In the genomic region with DNA sequence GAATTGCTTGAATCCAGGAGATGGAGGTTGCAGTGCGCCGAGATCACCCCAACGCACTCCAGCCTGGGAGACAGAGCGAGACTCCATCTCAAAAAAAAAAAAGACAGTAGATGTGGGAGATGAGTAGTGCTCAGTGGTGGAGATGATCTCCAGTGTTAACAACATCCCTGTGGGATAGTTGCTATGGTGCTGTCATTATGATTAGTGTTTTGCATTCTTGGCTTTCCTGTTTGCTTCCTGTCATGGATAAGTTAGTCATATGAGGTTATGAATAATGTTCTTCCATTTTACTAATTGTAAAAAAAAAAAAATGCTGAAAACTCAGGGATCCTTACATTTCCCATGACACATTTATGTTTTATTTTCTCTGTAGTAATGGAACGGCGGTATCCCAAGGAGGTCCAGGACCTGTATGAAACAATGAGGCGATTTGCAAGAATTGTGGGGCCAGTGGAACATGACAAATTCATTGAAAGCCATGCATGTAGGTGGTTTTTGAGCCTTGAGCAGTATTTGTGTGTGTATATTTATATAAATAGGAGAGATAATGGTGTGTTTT, we compare ENCODE assay signal across 15 cellular contexts. TPM values are rescaled to one million over a fixed set of nuclear protein-coding genes. Genes with fewer than 3 reads are reported as not detected.
DNase-seq lines count a peak whose midpoint lies in the region; ATAC-seq, FAIRE-seq and TF ChIP-seq lines count a peak whose summit lies in the region.
"Had no signal": no experiment of that assay in that cellular context is flagged by ENCODE, and none has a peak within 500 bp of the region (broad histone marks: within the 10 kb centered on the region; RNA-seq: fewer than 3 reads in every experiment).

No MANE protein-coding gene starts in this region.

- DNase-seq in EL (peak; percentile 76), PC-3 (peak; percentile 57), dermis blood vessel endothelial cell (peak; percentile 91), keratinocyte (ENCODE audit: low read depth, low spot score) (no peak), NCI-H82 treated with DMSO at 0.1 percent for 48 hours (lab: John Stamatoyannopoulos, UW; ENCODE audit: unreplicated experiment) (no peak), DMS153 treated with DMSO at 0.1 percent for 48 hours (lab: John Stamatoyannopoulos, UW; ENCODE audit: unreplicated experiment) (no peak)
- no peak for DNase-seq in stimulated activated CD4-positive, alpha-beta T cell treated with anti-CD3 and anti-CD28 coated beads, Interleukin-2, amount 100 ng/mL, for 48 hours
- DNase-seq: activated gamma-delta T cell treated with Interleukin-2 at 50 U/mL for 16 hours; BE2C; glutamatergic neuron; kidney; NCI-H1092 treated with DMSO at 0.1 percent for 48 hours; stimulated activated naive CD4-positive, alpha-beta T cell treated with Interleukin-2 at 50 U/mL for 16 hours had no signal

- H3K9me1 ChIP-seq in keratinocyte (ENCODE audit: control insufficient read depth, extremely low read depth, insufficient read depth, low read length), result no peaks in the 10 kb centered on the region

- H3K79me2 ChIP-seq in PC-3 (ENCODE audit: low read length) (no peaks in the 10 kb centered on the region), keratinocyte (ENCODE audit: control insufficient read depth, insufficient read depth, low read length) (no peaks in the 10 kb centered on the region)

- H3K27ac ChIP-seq in PC-3 (ENCODE audit: low read length), result peak overlapping the region; percentile 68
- peak overlapping the region; percentile 27 for H3K27ac ChIP-seq in keratinocyte (ENCODE audit: control insufficient read depth, insufficient read depth, low read length)

- H3K4me2 ChIP-seq in PC-3 (ENCODE audit: low read length) (no peak overlapping the region), keratinocyte (ENCODE audit: control insufficient read depth, extremely low read depth, insufficient read depth, low read depth, low read length) (no peak overlapping the region)

- ATAC-seq in PC-3 (peak; percentile 76), HG03139 (IDR thresholded peaks at IDR 0.05; ENCODE audit: unreplicated experiment) (no peak)

- H4K20me1 ChIP-seq in PC-3 (ENCODE audit: low read length) (no peaks in the 10 kb centered on the region), keratinocyte (ENCODE audit: control insufficient read depth, extremely low read depth, insufficient read depth, low read length) (no peaks in the 10 kb centered on the region)

- no peaks in the 10 kb centered on the region for H3K9me2 ChIP-seq in PC-3 (replicated peaks; ENCODE audit: low read length)

- no peaks in the 10 kb centered on the region for H3F3A ChIP-seq in PC-3 (ENCODE audit: low read length, unreplicated experiment)

- FAIRE-seq in keratinocyte (lab: Jason Lieb, UNC), result no peak
- FAIRE-seq: kidney had no signal

- no peak overlapping the region for H2AFZ ChIP-seq in PC-3 (ENCODE audit: low read length)
- H2AFZ ChIP-seq in keratinocyte (ENCODE audit: control insufficient read depth, low read length), result no peak overlapping the region

- CTCF ChIA-PET in PC-3 (lab: Charles Lee), result no interaction called here

- no TSS peak for BruUV-seq in PC-3 (replicated peaks; lab: Mats Ljungman, UMichigan)

- H3K4me3 ChIP-seq in PC-3 (ENCODE audit: low read length), result no peak overlapping the region
- H3K4me3 ChIP-seq in keratinocyte (ENCODE audit: control insufficient read depth in 2 of 3, extremely low read depth in 1 of 3, insufficient read depth in 2 of 3, low read depth in 1 of 3, low read length in 3 of 3), result no peak overlapping the region
- H3K4me3 ChIP-seq: skin epidermis had no signal

- POLR2A ChIA-PET in PC-3 (lab: Charles Lee; ENCODE audit: unreplicated experiment), result interaction anchor here (0.6 kb wide), 1 partner anchor 12 kb away, joined by 8 read pairs; no protein-coding TSS in a partner anchor

- H3K9ac ChIP-seq in PC-3 (ENCODE audit: low read length), result peak overlapping the region; percentile 26; the same call in 1 of the 2 replicates
- H3K9ac ChIP-seq in keratinocyte (ENCODE audit: control insufficient read depth, extremely low read depth, insufficient read depth, low read length), result no peak overlapping the region

- H3K9me3 ChIP-seq in PC-3 (ENCODE audit: low read length), result no peaks in the 10 kb centered on the region
- H3K9me3 ChIP-seq in keratinocyte (ENCODE audit: control insufficient read depth, low read depth, low read length), result no peaks in the 10 kb centered on the region
- H3K9me3 ChIP-seq: BE2C had no signal

- H3K27me3 ChIP-seq in PC-3 (ENCODE audit: low read length) (no peaks in the 10 kb centered on the region), keratinocyte (ENCODE audit: control insufficient read depth, extremely low read depth, insufficient read depth, low read length) (no peaks in the 10 kb centered on the region)
- H3K27me3 ChIP-seq: BE2C had no signal

- H3K36me3 ChIP-seq in PC-3 (ENCODE audit: low read depth, low read length), result no peaks in the 10 kb centered on the region; the same call in 1 of the 2 replicates
- peaks cover 0 to 5% of the 10 kb centered on the region in 2 experiments for H3K36me3 ChIP-seq in keratinocyte (ENCODE audit: control insufficient read depth in 2 of 2, extremely low read depth in 1 of 2, insufficient read depth in 2 of 2, low read length in 2 of 2)

- dilution Hi-C loops in keratinocyte (cut with MboI; ENCODE audit: extremely low pct_ligation_motif_present, low sequenced_read_pairs), result no loop called here

- intact Hi-C loops in PC-3 (cut with micrococcal nuclease), result no loop called here

- H3K4me1 ChIP-seq in PC-3 (ENCODE audit: insufficient read depth, low read length) (peaks cover 26% of the 10 kb centered on the region), keratinocyte (ENCODE audit: control insufficient read depth, extremely low read depth, insufficient read depth, low read length) (peaks cover 19% of the 10 kb centered on the region)
- H3K4me1 ChIP-seq: BE2C had no signal

- TF ChIP-seq CTCF in PC-3 (conservative IDR thresholded peaks at IDR 0.05; ENCODE audit: low read depth, low read length) (no peak), keratinocyte (optimal IDR thresholded peaks at IDR 0.05 in 1 of 3, IDR thresholded peaks at IDR 0.05 in 1 of 3, conservative IDR thresholded peaks at IDR 0.05 in 1 of 3; ENCODE audit: extremely low read depth in 1 of 3, insufficient read depth in 2 of 3, low read length in 3 of 3) (no peak)

RNA-seq across cellular contexts. Expression of a gene that starts 24.6 kb away (rescaled TPM):
- 49.4 and 56.2 TPM in 2 replicates for total RNA-seq in PC-3 (2014; rRNA removed)
- total RNA-seq in dermis blood vessel endothelial cell, result 31.1 and 34.4 TPM in 2 replicates
- polyA plus RNA-seq in keratinocyte, result 169 to 226 TPM (median 210 TPM) in 3 replicates
- polyA plus RNA-seq in keratinocyte (2011; ENCODE audit: low read depth), result 52.8 TPM
- 197 and 226 TPM in 2 replicates for polyA plus RNA-seq in keratinocyte (2011; cell fraction: cytosol; rRNA removed)
- polyA plus RNA-seq in keratinocyte (2011; cell fraction: nucleus; rRNA removed), result 187 and 230 TPM in 2 replicates
- 115 and 211 TPM in 2 replicates for polyA plus RNA-seq in keratinocyte (2012; ENCODE audit: low replicate concordance)
- 137 to 243 TPM (median 145 TPM) in 3 replicates for polyA minus RNA-seq in keratinocyte
- 130 TPM for polyA minus RNA-seq in keratinocyte (2011; cell fraction: cytosol; rRNA and poly(A)+ RNA removed)
- 77.0 and 108 TPM in 2 replicates for polyA minus RNA-seq in keratinocyte (2011; cell fraction: nucleus; rRNA and poly(A)+ RNA removed)

RNA-seq across cellular contexts. Expression of a gene that starts 58.5 kb away (rescaled TPM):
- total RNA-seq in PC-3 (2014; rRNA removed) (12.7 and 16.5 TPM in 2 replicates), dermis blood vessel endothelial cell (22.3 and 22.4 TPM in 2 replicates)
- polyA plus RNA-seq in keratinocyte, result 9.1 to 13.8 TPM (median 11.8 TPM) in 3 replicates
- polyA plus RNA-seq in keratinocyte (2011; ENCODE audit: low read depth), result 24.4 TPM
- 7.1 and 11.1 TPM in 2 replicates for polyA plus RNA-seq in keratinocyte (2011; cell fraction: cytosol; rRNA removed)
- 16.3 and 17.9 TPM in 2 replicates for polyA plus RNA-seq in keratinocyte (2011; cell fraction: nucleus; rRNA removed)
- 6.9 and 8.0 TPM in 2 replicates for polyA plus RNA-seq in keratinocyte (2012; ENCODE audit: low replicate concordance)
- polyA minus RNA-seq in keratinocyte, result 17.6 to 25.3 TPM (median 22.7 TPM) in 3 replicates
- 7.7 TPM for polyA minus RNA-seq in keratinocyte (2011; cell fraction: cytosol; rRNA and poly(A)+ RNA removed)
- polyA minus RNA-seq in keratinocyte (2011; cell fraction: nucleus; rRNA and poly(A)+ RNA removed), result 7.6 and 16.7 TPM in 2 replicates

RNA-seq across cellular contexts. Expression of a gene that starts 58.5 kb away (rescaled TPM):
- total RNA-seq in PC-3 (2014; rRNA removed), result 33.0 and 40.3 TPM in 2 replicates
- total RNA-seq in dermis blood vessel endothelial cell, result 36.6 and 73.2 TPM in 2 replicates
- 66.7 to 85.8 TPM (median 82.2 TPM) in 3 replicates for polyA plus RNA-seq in keratinocyte
- 45.5 TPM for polyA plus RNA-seq in keratinocyte (2011; ENCODE audit: low read depth)
- polyA plus RNA-seq in keratinocyte (2011; cell fraction: cytosol; rRNA removed), result 44.9 and 65.8 TPM in 2 replicates
- polyA plus RNA-seq in keratinocyte (2011; cell fraction: nucleus; rRNA removed), result 152 and 190 TPM in 2 replicates
- polyA plus RNA-seq in keratinocyte (2012; ENCODE audit: low replicate concordance), result 33.7 and 67.2 TPM in 2 replicates
- 229 to 338 TPM (median 299 TPM) in 3 replicates for polyA minus RNA-seq in keratinocyte
- 97.5 TPM for polyA minus RNA-seq in keratinocyte (2011; cell fraction: cytosol; rRNA and poly(A)+ RNA removed)
- polyA minus RNA-seq in keratinocyte (2011; cell fraction: nucleus; rRNA and poly(A)+ RNA removed), result 414 and 609 TPM in 2 replicates

Comparison
In these comparisons a context has a peak if more than half of its experiments do, and no peak if none do; other contexts are left out.
1. DNase-seq: peak in EL (single experiment), PC-3 (single experiment) and dermis blood vessel endothelial cell (single experiment); none in keratinocyte (single experiment), stimulated activated CD4-positive, alpha-beta T cell treated with anti-CD3 and anti-CD28 coated beads, Interleukin-2, amount 100 ng/mL, for 48 hours (0 of 2), NCI-H82 treated with DMSO at 0.1 percent for 48 hours (single experiment) and DMS153 treated with DMSO at 0.1 percent for 48 hours (single experiment).